Comparison of ENCODE assay signal across 8 cellular contexts in genomic region chr4:99949999-99950912, GRCh38. TPM values are rescaled to one million over a fixed set of nuclear protein-coding genes. Genes with fewer than 3 reads are reported as not detected.
DNase-seq lines count a peak whose midpoint lies in the region; ATAC-seq and TF ChIP-seq lines count a peak whose summit lies in the region.

TSS of gene H2AZ1 (minus strand) at chr4:99950275. CDS start at chr4:99950170, 105 bp downstream.

- peak within 1 kb of the TSS; percentile 88 for H3K4me3 ChIP-seq in astrocyte of the cerebellum (ENCODE audit: low read depth, low read length)
- peak within 1 kb of the TSS; percentile 92 for H3K4me3 ChIP-seq in rectal smooth muscle tissue (ENCODE audit: low read length)
- peak within 1 kb of the TSS; percentile 88 to 90 for H3K4me3 ChIP-seq in aorta (ENCODE audit: low read length in 2 of 2)

- no peaks in the 10 kb centered on the region for H3K27me3 ChIP-seq in rectal smooth muscle tissue (ENCODE audit: control insufficient read depth, insufficient read depth, low read length)
- no peaks in the 10 kb centered on the region for H3K27me3 ChIP-seq in aorta (ENCODE audit: control insufficient read depth in 1 of 2, insufficient read depth in 2 of 2, low read length in 1 of 2)

- H3K9me3 ChIP-seq in aorta (ENCODE audit: control insufficient read depth, low read length): no peaks in the 10 kb centered on the region

- WGBS in aorta, 2 donors: 0 to 1% methylated on average over 60 to 76 of the region's 76 CpGs

- TF ChIP-seq CTCF in astrocyte of the cerebellum (IDR thresholded peaks at IDR 0.05; ENCODE audit: low read depth, low read length, missing control alignments): no peak

- intact Hi-C loops in aorta (cut with DNase I): loop anchor here (2.0 to 5.0 kb wide), 3 partner anchors 58 to 389 kb away; partner anchors contain the start of gene LAMTOR3 (in 2 of the 2)

- H3K27ac ChIP-seq in rectal smooth muscle tissue (ENCODE audit: low read depth, low read length): peak within 1 kb of the TSS; percentile 89
- peak within 1 kb of the TSS in 1 of 2 donors; percentile 76 for H3K27ac ChIP-seq in aorta (ENCODE audit: low read depth in 1 of 2, low read length in 2 of 2)

- in situ Hi-C loops in astrocyte of the cerebellum (cut with HindIII; ENCODE audit: low sequenced_read_pairs): no loop called here

- ATAC-seq in GM18508 (IDR thresholded peaks at IDR 0.05; ENCODE audit: insufficient read depth, unreplicated experiment): peak; percentile 49
- ATAC-seq in HG02981 (IDR thresholded peaks at IDR 0.05; ENCODE audit: unreplicated experiment): peak; percentile 56
- ATAC-seq in aorta (ENCODE audit: low FRiP score): peak; percentile 95

- DNase-seq in NCI-H2029 (lab: John Stamatoyannopoulos, UW) (peak; percentile 98), T-helper 22 cell (ENCODE audit: low read depth) (peak; percentile 98), astrocyte of the cerebellum (ENCODE audit: low read depth) (peak; percentile 98), hepatic stellate cell (ENCODE audit: low spot score) (peak; percentile 99), aorta (peak; percentile 99 to 100)

- H3K4me1 ChIP-seq in rectal smooth muscle tissue (ENCODE audit: control insufficient read depth, insufficient read depth, low read length): peaks cover 9% of the 10 kb centered on the region
- H3K4me1 ChIP-seq in aorta (ENCODE audit: control insufficient read depth in 1 of 2, insufficient read depth in 2 of 2, low read length in 2 of 2): no peaks in the 10 kb centered on the region

- no peaks in the 10 kb centered on the region for H3K36me3 ChIP-seq in rectal smooth muscle tissue (ENCODE audit: control insufficient read depth, insufficient read depth, low read length)
- no peaks in the 10 kb centered on the region for H3K36me3 ChIP-seq in aorta (ENCODE audit: control insufficient read depth in 1 of 2, insufficient read depth in 2 of 2, low read length in 1 of 2)

- H3K9ac ChIP-seq in rectal smooth muscle tissue (ENCODE audit: low read length): peak within 1 kb of the TSS; percentile 70

RNA-seq across cellular contexts. Expression of gene H2AZ1, which starts in this region (rescaled TPM):
- total RNA-seq in aorta: 10 to 100 TPM; 86.6 to 99.2 TPM
- 100 to 1,000 TPM; 128 to 189 TPM for polyA plus RNA-seq in aorta
